8 cellular contexts compared by ENCODE assay signal in genomic region chr12:11486623-11487444, GRCh38.
DNase-seq lines count a peak whose midpoint lies in the region; ATAC-seq, FAIRE-seq and TF ChIP-seq lines count a peak whose summit lies in the region.

No MANE protein-coding gene starts in this region.

- ATAC-seq in HG02885 (IDR thresholded peaks at IDR 0.05; ENCODE audit: poor library complexity, unreplicated experiment) = peak; percentile 91
- ATAC-seq in HG02870 (IDR thresholded peaks at IDR 0.05; ENCODE audit: unreplicated experiment) = no peak

- H3K9me3 ChIP-seq in hepatocyte (ENCODE audit: low read depth) (no peaks in the 10 kb centered on the region), skeletal muscle satellite cell (replicated peaks; ENCODE audit: low read length) (no peaks in the 10 kb centered on the region)

- no peaks in the 10 kb centered on the region for H3K4me1 ChIP-seq in hepatocyte (ENCODE audit: insufficient read depth)
- peaks cover 6% of the 10 kb centered on the region for H3K4me1 ChIP-seq in skeletal muscle satellite cell (ENCODE audit: control insufficient read depth, insufficient read depth, low read length)

- TF ChIP-seq POLR2A in GM12891 (IDR thresholded peaks at IDR 0.05; ENCODE audit: low read depth, low read length) = no peak

- H3K36me3 ChIP-seq in hepatocyte (replicated peaks; ENCODE audit: insufficient read depth, low read depth) (no peaks in the 10 kb centered on the region), skeletal muscle satellite cell (ENCODE audit: insufficient read depth, low read length) (no peaks in the 10 kb centered on the region)

- H3K9ac ChIP-seq in skeletal muscle satellite cell (ENCODE audit: low read depth, low read length) = no peak overlapping the region

- no peak overlapping the region for H2AFZ ChIP-seq in hepatocyte

- no peak overlapping the region for H3K4me3 ChIP-seq in astrocyte of the cerebellum (ENCODE audit: low read depth, low read length)
- H3K4me3 ChIP-seq in hepatocyte = no peak overlapping the region
- no peak overlapping the region for H3K4me3 ChIP-seq in skeletal muscle satellite cell (ENCODE audit: low read length)

- TF ChIP-seq CTCF in astrocyte of the cerebellum (IDR thresholded peaks at IDR 0.05; ENCODE audit: low read depth, low read length, missing control alignments) (peak; percentile 96), hepatocyte (IDR thresholded peaks at IDR 0.05; ENCODE audit: poor library complexity) (peak; percentile 99)

- H3K9me2 ChIP-seq in hepatocyte (replicated peaks; ENCODE audit: insufficient read depth) = no peaks in the 10 kb centered on the region

- no peak overlapping the region for H3K27ac ChIP-seq in hepatocyte

- H3K27me3 ChIP-seq in hepatocyte (peaks cover 5% of the 10 kb centered on the region), skeletal muscle satellite cell (ENCODE audit: control insufficient read depth, insufficient read depth, low read length) (peaks cover 6% of the 10 kb centered on the region)

- no peaks in the 10 kb centered on the region for H3K79me2 ChIP-seq in hepatocyte

- in situ Hi-C loops in astrocyte of the cerebellum (cut with HindIII; ENCODE audit: low sequenced_read_pairs) = loop anchor here (25.0 kb wide), 1 partner anchor 700 kb away; no protein-coding TSS in a partner anchor

- peak overlapping the region; percentile 53 for H3K4me2 ChIP-seq in hepatocyte
- H3K4me2 ChIP-seq in skeletal muscle satellite cell (ENCODE audit: low read length) = peak overlapping the region; percentile 46

- DNase-seq in GM12891 (ENCODE audit: insufficient read length, low spot score) (peak; percentile 25), NCI-H2081 (lab: John Stamatoyannopoulos, UW) (peak; percentile 83 to 88), T1000 (lab: John Stamatoyannopoulos, UW) (peak; percentile 47), astrocyte of the cerebellum (ENCODE audit: low read depth) (peak; percentile 81), hepatocyte (ENCODE audit: low spot score) (peak; percentile 92)

- peak; percentile 90 for FAIRE-seq in GM12891 (lab: Jason Lieb, UNC)

- no peaks in the 10 kb centered on the region for H4K20me1 ChIP-seq in hepatocyte (ENCODE audit: insufficient read depth, poor library complexity, severe bottlenecking)

- 29% methylated on average over 13 of the region's 13 CpGs for WGBS in hepatocyte (ENCODE audit: low lambda C conversion rate, missing lambda C conversion rate)

TF ChIP-seq in GM12891, 5 proteins besides CTCF, POLR2A, EP300 and RAD21:
- TF ChIP-seq TAF1 (IDR thresholded peaks at IDR 0.05; ENCODE audit: low read depth, low read length) (no peak), PAX5 (IDR thresholded peaks at IDR 0.05; ENCODE audit: insufficient read depth, low read length, severe bottlenecking) (no peak), POLR2AphosphoS5 (IDR thresholded peaks at IDR 0.05; ENCODE audit: low read depth, low read length) (no peak), SPI1 (IDR thresholded peaks at IDR 0.05; ENCODE audit: low read depth, low read length) (no peak), POU2F2 (IDR thresholded peaks at IDR 0.05; ENCODE audit: low read depth, low read length) (no peak)
TF ChIP-seq in GM12891: peak in this region for 0.

Comparison
In these comparisons a context has a peak if more than half of its experiments do, and no peak if none do; other contexts are left out.
1. DNase-seq: peak in every context shown above with its lines; median percentile 92 in hepatocyte; 86 in NCI-H2081; 81 in astrocyte of the cerebellum; 47 in T1000; 25 in GM12891.